ENCODE assay signal across 8 cellular contexts in the genomic region with DNA sequence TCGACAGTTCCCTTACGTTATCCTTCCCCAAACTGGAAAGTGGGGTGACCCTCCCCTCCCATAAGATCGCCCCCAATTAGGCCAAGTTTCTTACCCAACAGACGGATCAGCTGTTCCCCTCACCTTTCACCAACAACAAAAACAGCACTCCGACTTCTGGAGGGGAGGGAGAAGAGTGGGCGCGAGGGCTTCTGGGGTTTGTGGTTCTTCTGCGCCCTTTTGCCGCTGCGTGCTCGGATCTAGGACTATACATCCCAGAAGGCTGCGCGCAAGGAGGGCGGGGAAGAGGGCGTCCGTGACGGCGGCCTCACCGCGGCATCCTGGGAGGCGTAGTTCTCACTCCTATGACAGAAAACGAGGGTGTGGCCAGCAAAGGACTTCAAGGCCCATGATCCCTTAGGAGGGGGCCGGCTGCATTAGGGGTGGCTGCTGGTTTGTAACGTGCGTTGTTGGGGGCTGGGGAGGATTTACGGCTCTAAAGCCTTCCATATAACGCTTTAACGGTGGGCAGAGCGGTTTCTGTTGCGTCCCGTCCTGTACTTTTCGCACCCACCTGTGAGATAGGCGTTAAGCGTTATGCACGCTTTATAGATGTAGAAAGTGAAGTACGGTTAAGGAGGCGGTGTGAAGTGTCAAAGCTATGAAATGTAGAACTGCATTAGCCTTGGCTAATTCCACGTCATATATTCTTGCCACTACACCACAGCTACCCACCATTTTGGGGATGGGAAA. TPM values are rescaled to one million over a fixed set of nuclear protein-coding genes. Genes with fewer than 3 reads are reported as not detected.
DNase-seq lines count a peak whose midpoint lies in the region; ATAC-seq and TF ChIP-seq lines count a peak whose summit lies in the region.

A gene with protein sequence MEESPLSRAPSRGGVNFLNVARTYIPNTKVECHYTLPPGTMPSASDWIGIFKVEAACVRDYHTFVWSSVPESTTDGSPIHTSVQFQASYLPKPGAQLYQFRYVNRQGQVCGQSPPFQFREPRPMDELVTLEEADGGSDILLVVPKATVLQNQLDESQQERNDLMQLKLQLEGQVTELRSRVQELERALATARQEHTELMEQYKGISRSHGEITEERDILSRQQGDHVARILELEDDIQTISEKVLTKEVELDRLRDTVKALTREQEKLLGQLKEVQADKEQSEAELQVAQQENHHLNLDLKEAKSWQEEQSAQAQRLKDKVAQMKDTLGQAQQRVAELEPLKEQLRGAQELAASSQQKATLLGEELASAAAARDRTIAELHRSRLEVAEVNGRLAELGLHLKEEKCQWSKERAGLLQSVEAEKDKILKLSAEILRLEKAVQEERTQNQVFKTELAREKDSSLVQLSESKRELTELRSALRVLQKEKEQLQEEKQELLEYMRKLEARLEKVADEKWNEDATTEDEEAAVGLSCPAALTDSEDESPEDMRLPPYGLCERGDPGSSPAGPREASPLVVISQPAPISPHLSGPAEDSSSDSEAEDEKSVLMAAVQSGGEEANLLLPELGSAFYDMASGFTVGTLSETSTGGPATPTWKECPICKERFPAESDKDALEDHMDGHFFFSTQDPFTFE (minus strand): TSS at position 143 of the 732 bp plus-strand sequence. CDS start 2,210 bp downstream, outside the sequence.

- peaks cover 6% of the 10 kb centered on the region for H3K27me3 Mint-ChIP-seq in dendritic cell treated with granulocyte-macrophage colony-stimulating factor and Interleukin-4, amounts not matched to agents 40 ng/mL and 50 ng/mL, for 4 days

- peaks cover 23% of the 10 kb centered on the region for H3K4me1 Mint-ChIP-seq in dendritic cell treated with granulocyte-macrophage colony-stimulating factor and Interleukin-4, amounts not matched to agents 40 ng/mL and 50 ng/mL, for 4 days (ENCODE audit: low read depth)

- intact Hi-C loops in dendritic cell treated with granulocyte-macrophage colony-stimulating factor and Interleukin-4, amounts not matched to agents 40 ng/mL and 50 ng/mL, for 4 days (cut with micrococcal nuclease) = loop anchor here (5.0 kb wide), 1 partner anchor 275 kb away; a partner anchor contains a TSS

- no peak for TF ChIP-seq CTCF in C4-2B (conservative IDR thresholded peaks at IDR 0.05)

- peak within 1 kb of the TSS; percentile 98 for H3K4me3 Mint-ChIP-seq in dendritic cell treated with granulocyte-macrophage colony-stimulating factor and Interleukin-4, amounts not matched to agents 40 ng/mL and 50 ng/mL, for 4 days

- DNase-seq in NCI-H774 (lab: John Stamatoyannopoulos, UW) (peak; percentile 99), left lobe of liver (ENCODE audit: low spot score) (peak; percentile 98)
- peak; percentile 95 to 96 for DNase-seq in activated CD4-positive, alpha-beta T cell treated with anti-CD3 and anti-CD28 coated beads, Interleukin-2, amount 50 U/mL, for 4 hours
- DNase-seq in stimulated activated CD4-positive, alpha-beta T cell treated with anti-CD3 and anti-CD28 coated beads, Interleukin-2, amount 100 ng/mL, for 4 hours (ENCODE audit: low read depth) = peak; percentile 96

- H3K9me3 Mint-ChIP-seq in dendritic cell treated with granulocyte-macrophage colony-stimulating factor and Interleukin-4, amounts not matched to agents 40 ng/mL and 50 ng/mL, for 4 days = no peaks in the 10 kb centered on the region

- ATAC-seq in GM19395 (IDR thresholded peaks at IDR 0.05; ENCODE audit: unreplicated experiment) (peak; percentile 98), HG03565 (IDR thresholded peaks at IDR 0.05; ENCODE audit: unreplicated experiment) (peak; percentile 98), left lobe of liver (peak; percentile 99)

- H3K27ac Mint-ChIP-seq in dendritic cell treated with granulocyte-macrophage colony-stimulating factor and Interleukin-4, amounts not matched to agents 40 ng/mL and 50 ng/mL, for 4 days = peak within 1 kb of the TSS; percentile 87

- H3K27ac ChIP-seq in C4-2B = peak within 1 kb of the TSS; percentile 42

- peaks cover 39% of the 10 kb centered on the region for H3K36me3 Mint-ChIP-seq in dendritic cell treated with granulocyte-macrophage colony-stimulating factor and Interleukin-4, amounts not matched to agents 40 ng/mL and 50 ng/mL, for 4 days (ENCODE audit: low read depth)

RNA-seq across cellular contexts. Expression of the gene that starts here (rescaled TPM):
- 43.8 TPM for total RNA-seq in left lobe of liver

Comparison
In these comparisons a context has a peak if more than half of its experiments do, and no peak if none do; other contexts are left out.
1. Peak in every context shown above with its lines: DNase-seq, ATAC-seq and H3K27ac ChIP-seq.